In genomic region chr22:39498368-39498767, GRCh38 we compare ENCODE assay signal across 15 cellular contexts. TPM values are rescaled to one million over a fixed set of nuclear protein-coding genes. Genes with fewer than 3 reads are reported as not detected.
DNase-seq lines count a peak whose midpoint lies in the region; TF ChIP-seq lines count a peak whose summit lies in the region.
"Had no signal": no experiment of that assay in that cellular context is flagged by ENCODE, and none has a peak within 500 bp of the region (broad histone marks: within the 10 kb centered on the region; RNA-seq: fewer than 3 reads in every experiment).

No MANE protein-coding gene starts in this region.

- DNase-seq in DMS153 (lab: John Stamatoyannopoulos, UW) (peak; percentile 97), NCI-H2081 treated with DMSO at 0.1 percent for 48 hours (lab: John Stamatoyannopoulos, UW) (peak; percentile 89), SKM-1 treated with dmso at 0.1 percent for 144 hours (lab: John Stamatoyannopoulos, UW; ENCODE audit: unreplicated experiment) (no peak), iPS-NIHi7 (ENCODE audit: extremely low spot score) (no peak)
- no peak for DNase-seq in stimulated activated CD4-positive, alpha-beta T cell treated with anti-CD3 and anti-CD28 coated beads, Interleukin-4, amount 100 ng/mL, for 24 hours
- no peak for DNase-seq in CD8-positive, alpha-beta memory T cell
- DNase-seq: activated naive CD4-positive, alpha-beta T cell; endodermal cell; gastrocnemius medialis; MM.1S; SJCRH30; stimulated activated CD4-positive, alpha-beta T cell treated with anti-CD3 and anti-CD28 coated beads, Interleukin-2, amount 100 ng/mL, for 24 hours had no signal

- H3K4me1 ChIP-seq in CD8-positive, alpha-beta memory T cell (ENCODE audit: insufficient read depth, low read length), result peaks cover 18% of the 10 kb centered on the region

- H3K27ac Mint-ChIP-seq in brain (peak overlapping the region; percentile 83 to 97 (median 92)), nephron (peak overlapping the region in 2 of 3 experiments; percentile 23 to 39)
- no peak overlapping the region for H3K27ac Mint-ChIP-seq in CD8-positive, alpha-beta memory T cell
- H3K27ac Mint-ChIP-seq: endodermal cell had no signal

- H3K4me3 ChIP-seq in CD8-positive, alpha-beta memory T cell (ENCODE audit: low read length), result no peak overlapping the region
- H3K4me3 ChIP-seq: gastrocnemius medialis, SJCRH30 had no signal

- no peaks in the 10 kb centered on the region for H3K36me3 Mint-ChIP-seq in brain
- peaks cover under 1% of the 10 kb centered on the region for H3K36me3 Mint-ChIP-seq in nephron (ENCODE audit: low read depth)
- peaks cover 0 to 11% (median under 1%) of the 10 kb centered on the region in 3 donors for H3K36me3 Mint-ChIP-seq in CD8-positive, alpha-beta memory T cell

- POLR2A ChIA-PET in CD8-positive, alpha-beta memory T cell (lab: Charles Lee), result no interaction called here

- H3K27ac ChIP-seq in CD8-positive, alpha-beta memory T cell (ENCODE audit: low read depth, low read length), result no peak overlapping the region
- H3K27ac ChIP-seq: SJCRH30 had no signal

- CTCF ChIA-PET in CD8-positive, alpha-beta memory T cell (lab: Charles Lee), result interaction anchor here (0.7 to 2.8 kb wide), 4 partner anchors 15 to 37 kb away, joined by 3 to 52 read pairs (median 4); no protein-coding TSS in a partner anchor

- H3K9me3 Mint-ChIP-seq in brain (peaks cover 0 to 5% (median 0%) of the 10 kb centered on the region in 5 experiments), nephron (no peaks in the 10 kb centered on the region)
- H3K9me3 Mint-ChIP-seq in CD8-positive, alpha-beta memory T cell, result no peaks in the 10 kb centered on the region
- H3K9me3 Mint-ChIP-seq: endodermal cell had no signal

- no peaks in the 10 kb centered on the region for H3K27me3 ChIP-seq in CD8-positive, alpha-beta memory T cell (ENCODE audit: insufficient read depth, low read length, poor library complexity, severe bottlenecking)
- H3K27me3 ChIP-seq: gastrocnemius medialis, SJCRH30 had no signal

- peak overlapping the region in 3 of 5 experiments; percentile 22 to 63 (median 29) for H3K4me3 Mint-ChIP-seq in brain
- H3K4me3 Mint-ChIP-seq in nephron, result peak overlapping the region in 1 of 3 experiments; percentile 31
- no peak overlapping the region for H3K4me3 Mint-ChIP-seq in CD8-positive, alpha-beta memory T cell

- no peaks in the 10 kb centered on the region for H3K36me3 ChIP-seq in CD8-positive, alpha-beta memory T cell (ENCODE audit: insufficient read depth, low read length)
- H3K36me3 ChIP-seq: gastrocnemius medialis, SJCRH30 had no signal

- peaks cover 70% of the 10 kb centered on the region for H3K4me1 Mint-ChIP-seq in brain
- H3K4me1 Mint-ChIP-seq in nephron, result peaks cover 50% of the 10 kb centered on the region
- peaks cover 12 to 16% (median 16%) of the 10 kb centered on the region in 3 donors for H3K4me1 Mint-ChIP-seq in CD8-positive, alpha-beta memory T cell

- H3K27me3 Mint-ChIP-seq in brain, result peaks cover 8% of the 10 kb centered on the region
- peaks cover 3% of the 10 kb centered on the region for H3K27me3 Mint-ChIP-seq in nephron (ENCODE audit: low read depth)
- H3K27me3 Mint-ChIP-seq in CD8-positive, alpha-beta memory T cell, result no peaks in the 10 kb centered on the region

- no peaks in the 10 kb centered on the region for H3K9me3 ChIP-seq in CD8-positive, alpha-beta memory T cell (ENCODE audit: low read length)
- H3K9me3 ChIP-seq: gastrocnemius medialis, SJCRH30 had no signal

- no peak for TF ChIP-seq CTCF in brain (conservative IDR thresholded peaks at IDR 0.05)
- no peak for TF ChIP-seq CTCF in nephron (IDR thresholded peaks at IDR 0.05; ENCODE audit: unreplicated experiment in 3 of 3)

RNA-seq across cellular contexts. Expression of gene MIEF1, which starts 3.7 kb away (rescaled TPM):
- 22.5 TPM for polyA plus RNA-seq in brain (ENCODE audit: insufficient read depth, low read depth, low replicate concordance)
- total RNA-seq in CD8-positive, alpha-beta memory T cell, result 10 to 100 TPM; 59.9 to 60.9 TPM
- 29.4 TPM for polyA plus RNA-seq in CD8-positive, alpha-beta memory T cell

RNA-seq across cellular contexts. Expression of gene ATF4, which starts 22.0 kb away (rescaled TPM):
- 435 TPM for polyA plus RNA-seq in brain (ENCODE audit: insufficient read depth, low read depth, low replicate concordance)
- total RNA-seq in CD8-positive, alpha-beta memory T cell, result 100 to 1,000 TPM; 757 to 758 TPM
- 103 TPM for polyA plus RNA-seq in CD8-positive, alpha-beta memory T cell

RNA-seq across cellular contexts. Expression of gene RPS19BP1, which starts 34.2 kb away (rescaled TPM):
- 116 TPM for polyA plus RNA-seq in brain (ENCODE audit: insufficient read depth, low read depth, low replicate concordance)
- total RNA-seq in CD8-positive, alpha-beta memory T cell, result 100 to 1,000 TPM; 158 to 160 TPM
- polyA plus RNA-seq in CD8-positive, alpha-beta memory T cell, result 128 TPM

RNA-seq across cellular contexts. Expression of gene MGAT3, which starts 41.6 kb away (rescaled TPM):
- 19.3 TPM for polyA plus RNA-seq in brain (ENCODE audit: insufficient read depth, low read depth, low replicate concordance)
- under 1 TPM; 0.27 to 0.37 TPM for total RNA-seq in CD8-positive, alpha-beta memory T cell
- 0.03 TPM for polyA plus RNA-seq in CD8-positive, alpha-beta memory T cell
- total RNA-seq: pulmonary artery endothelial cell, SJCRH30 had no signal

Comparison
In these comparisons a context has a peak if more than half of its experiments do, and no peak if none do; other contexts are left out.
1. DNase-seq: peak in DMS153 (single experiment) and NCI-H2081 treated with DMSO at 0.1 percent for 48 hours (single experiment); none in stimulated activated CD4-positive, alpha-beta T cell treated with anti-CD3 and anti-CD28 coated beads, Interleukin-4, amount 100 ng/mL, for 24 hours (single experiment), SKM-1 treated with dmso at 0.1 percent for 144 hours (single experiment), iPS-NIHi7 (single experiment) and CD8-positive, alpha-beta memory T cell (0 of 5).
2. H3K27ac Mint-ChIP-seq: peak in brain (5 of 5) and nephron (2 of 3); none in CD8-positive, alpha-beta memory T cell (0 of 8).
3. H3K4me3 Mint-ChIP-seq: peak in brain (3 of 5); none in CD8-positive, alpha-beta memory T cell (0 of 7).